1 cellular context compared by ENCODE assay signal in the genomic region with DNA sequence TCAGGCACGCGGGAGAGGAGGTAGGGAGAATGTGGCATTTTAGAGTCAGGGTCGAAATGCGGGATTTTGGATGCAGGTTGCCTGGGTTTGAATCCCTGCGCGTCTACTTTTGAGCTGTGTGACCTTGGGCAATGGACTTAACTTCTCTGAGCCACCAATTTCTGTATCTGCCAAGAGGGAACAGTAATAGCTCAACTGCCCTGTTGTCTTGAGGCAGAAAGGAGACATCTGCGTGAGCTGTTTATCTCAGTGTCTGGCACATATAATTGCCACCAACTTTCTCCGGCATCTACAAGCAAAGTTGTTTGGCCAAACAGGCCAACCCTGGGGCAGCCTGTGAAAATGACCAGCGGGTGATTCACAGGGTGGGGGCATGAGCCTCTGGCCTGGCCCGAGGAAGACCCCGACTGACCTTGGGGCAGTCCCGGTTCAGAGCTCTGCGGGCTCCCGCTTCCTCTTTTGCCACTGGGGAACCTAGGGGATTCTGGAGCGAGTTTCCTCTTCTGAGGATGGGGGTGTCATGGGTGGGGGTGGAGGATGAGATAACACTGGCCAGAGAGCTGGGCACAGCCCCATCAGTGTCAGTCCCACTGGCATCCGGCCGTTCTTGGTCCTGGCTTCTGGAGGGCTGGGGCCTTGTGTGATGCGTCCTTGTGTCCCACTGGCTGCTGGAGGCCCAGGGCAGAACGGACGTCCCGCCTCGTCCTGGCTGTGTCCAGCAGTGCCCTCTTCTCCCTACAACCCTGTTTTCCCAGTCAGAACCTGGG.
TF ChIP-seq lines count a peak whose summit lies in the region.

No MANE protein-coding gene starts in this region.

TF ChIP-seq in A549, 52 proteins besides CTCF, POLR2A, EP300 and RAD21:
- peak; percentile 69 for TF ChIP-seq ZFP36 (IDR thresholded peaks at IDR 0.05; ENCODE audit: borderline replicate concordance, partially characterized antibody)
- TF ChIP-seq, protein P1, sequence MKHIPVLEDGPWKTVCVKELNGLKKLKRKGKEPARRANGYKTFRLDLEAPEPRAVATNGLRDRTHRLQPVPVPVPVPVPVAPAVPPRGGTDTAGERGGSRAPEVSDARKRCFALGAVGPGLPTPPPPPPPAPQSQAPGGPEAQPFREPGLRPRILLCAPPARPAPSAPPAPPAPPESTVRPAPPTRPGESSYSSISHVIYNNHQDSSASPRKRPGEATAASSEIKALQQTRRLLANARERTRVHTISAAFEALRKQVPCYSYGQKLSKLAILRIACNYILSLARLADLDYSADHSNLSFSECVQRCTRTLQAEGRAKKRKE (CRISPR knock-in tag; IDR thresholded peaks at IDR 0.05; ENCODE audit: low read depth), result no peak
